10 cellular contexts compared by ENCODE assay signal in genomic region chr5:150641006-150641570, GRCh38. TPM values are rescaled to one million over a fixed set of nuclear protein-coding genes. Genes with fewer than 3 reads are reported as not detected.
DNase-seq lines count a peak whose midpoint lies in the region; FAIRE-seq and TF ChIP-seq lines count a peak whose summit lies in the region.
"Had no signal": no experiment of that assay in that cellular context is flagged by ENCODE, and none has a peak within 500 bp of the region (broad histone marks: within the 10 kb centered on the region; RNA-seq: fewer than 3 reads in every experiment).

No MANE protein-coding gene starts in this region.

- WGBS in H1 (ENCODE audit: extremely low coverage in 1 of 2, insufficient coverage in 1 of 2, insufficient read length in 1 of 2, insufficient replicate concordance in 2 of 2, low coverage in 1 of 2, low lambda C conversion rate in 2 of 2, missing lambda C conversion rate in 1 of 2), 2 experiments: 88% methylated on average over 9 of the region's 9 CpGs; no CpG with 5 or more reads in 1 of the 2 experiments
- 30 to 39% methylated on average over 9 of the region's 9 CpGs for WGBS in tibial nerve, 2 donors

- POLR2A ChIA-PET in H1 (lab: Charles Lee; ENCODE audit: partially characterized antibody): interaction anchor here (1.4 to 1.5 kb wide), 2 partner anchors 32 to 191 kb away, joined by 3 to 4 read pairs; no protein-coding TSS in a partner anchor

- H3K4me1 ChIP-seq in H1 (replicated peaks in 1 of 4; ENCODE audit: control insufficient read depth in 3 of 4, insufficient read depth in 4 of 4, low read length in 3 of 4) (peaks cover 0 to 26% (median 15%) of the 10 kb centered on the region in 4 experiments; a peak in 6 of 7 replicates), tibial nerve (peaks cover 0 to 100% (median 90%) of the 10 kb centered on the region in 4 donors)

- no peak for TF ChIP-seq RAD21 in H1 (IDR thresholded peaks at IDR 0.05 in 1 of 2, conservative IDR thresholded peaks at IDR 0.05 in 1 of 2; ENCODE audit: low read depth in 2 of 2, low read length in 2 of 2)

- TF ChIP-seq CTCF in H1 (IDR thresholded peaks at IDR 0.05; ENCODE audit: control extremely low read depth in 1 of 3, insufficient read depth in 1 of 3, low read depth in 1 of 3, low read length in 3 of 3) (no peak), tibial nerve (IDR thresholded peaks at IDR 0.05) (no peak)

- H4K8ac ChIP-seq in H1 (ENCODE audit: extremely low read depth, insufficient read depth, low read length): no peak overlapping the region

- H2BK20ac ChIP-seq in H1 (ENCODE audit: low read length): no peak overlapping the region

- H3K4me3 ChIP-seq in H1 (ENCODE audit: extremely low read depth in 1 of 4, insufficient read depth in 2 of 4, low read depth in 3 of 4, low read length in 4 of 4): no peak overlapping the region
- peak overlapping the region; percentile 0 to 52 (median 32) for H3K4me3 ChIP-seq in tibial nerve

- TF ChIP-seq EP300 in H1 (IDR thresholded peaks at IDR 0.05; ENCODE audit: borderline replicate concordance in 1 of 2, low read depth in 2 of 2, low read length in 2 of 2): no peak
- peak in 1 of 2 donors; percentile 15 for TF ChIP-seq EP300 in tibial nerve (IDR thresholded peaks at IDR 0.05)

- 0 out of 2 replicates have a peak overlapping the region, but pooled peaks have one; percentile 72 for H2BK15ac ChIP-seq in H1 (ENCODE audit: low read length)

- H4K20me1 ChIP-seq in H1 (replicated peaks in 1 of 2; ENCODE audit: control insufficient read depth in 1 of 2, insufficient read depth in 2 of 2, low read length in 2 of 2): no peaks in the 10 kb centered on the region

- no peak overlapping the region for H2BK5ac ChIP-seq in H1 (ENCODE audit: low read depth, low read length)

- H3K14ac ChIP-seq in H1 (ENCODE audit: insufficient read length): no peak overlapping the region

- FAIRE-seq in H1 (lab: Jason Lieb, UNC): no peak

- DNase-seq in M059J (ENCODE audit: low read depth): peak; percentile 95
- no peak for DNase-seq in H1 (ENCODE audit: low read depth in 1 of 2, low spot score in 2 of 2)
- peak; percentile 92 to 96 for DNase-seq in lung microvascular endothelial cell (ENCODE audit: low read depth in 2 of 2)
- DNase-seq in tibial nerve (ENCODE audit: low spot score in 2 of 2): peak in 1 of 2 donors; percentile 58
- no peak for DNase-seq in T-helper 9 cell
- DNase-seq in activated CD4-positive, alpha-beta T cell treated with anti-CD3 and anti-CD28 coated beads for 4 hours: no peak
- no peak for DNase-seq in erythroblast (lab: John Stamatoyannopoulos, UW)
- DNase-seq in NCI-H69 (lab: John Stamatoyannopoulos, UW): no peak
- DNase-seq: activated gamma-delta T cell had no signal

- CTCF ChIA-PET in H1 (lab: Charles Lee; ENCODE audit: partially characterized antibody): interaction anchor here (0.7 to 18.4 kb wide), 8 partner anchors 15 to 182 kb away, joined by 3 to 247 read pairs (median 8); partner anchors contain the start of gene MYOZ3

- H3K27me3 ChIP-seq in H1 (replicated peaks in 1 of 4; ENCODE audit: control insufficient read depth in 3 of 4, extremely low read depth in 1 of 4, insufficient read depth in 3 of 4, low read length in 3 of 4) (no peaks in the 10 kb centered on the region), tibial nerve (no peaks in the 10 kb centered on the region)

- H4K91ac ChIP-seq in H1 (replicated peaks; ENCODE audit: insufficient read length, low read length): no peak overlapping the region

- no peak overlapping the region for H3K4me2 ChIP-seq in H1 (ENCODE audit: insufficient read depth in 1 of 2, low read depth in 2 of 2, low read length in 2 of 2)

- H2AK5ac ChIP-seq in H1 (ENCODE audit: low read depth, low read length): no peak overlapping the region

- H3K4ac ChIP-seq in H1 (replicated peaks; ENCODE audit: insufficient read length, low read depth, low read length): no peak overlapping the region

- H2BK120ac ChIP-seq in H1 (replicated peaks; ENCODE audit: low read depth, low read length): no peak overlapping the region

- H3K36me3 ChIP-seq in H1 (ENCODE audit: control insufficient read depth in 2 of 4, insufficient read depth in 4 of 4, low read length in 3 of 4): no peaks in the 10 kb centered on the region
- H3K36me3 ChIP-seq in tibial nerve: no peaks in the 10 kb centered on the region

- no peak overlapping the region for H3K27ac ChIP-seq in H1 (ENCODE audit: low read depth, low read length)
- peak overlapping the region; percentile 88 to 97 (median 92) for H3K27ac ChIP-seq in tibial nerve

- H2AFZ ChIP-seq in H1 (ENCODE audit: low read length): no peak overlapping the region

- no peak overlapping the region for H3K18ac ChIP-seq in H1 (ENCODE audit: extremely low read depth, low read length)

- H2BK12ac ChIP-seq in H1 (ENCODE audit: low read depth, low read length): no peak overlapping the region

- TF ChIP-seq POLR2A in H1 (IDR thresholded peaks at IDR 0.05; ENCODE audit: control extremely low read depth in 1 of 2, low read depth in 2 of 2, low read length in 2 of 2) (no peak), tibial nerve (IDR thresholded peaks at IDR 0.05) (peak in 1 of 2 donors; percentile 35), erythroblast (IDR thresholded peaks at IDR 0.05; ENCODE audit: low read length) (no peak)

- no peaks in the 10 kb centered on the region for H3K23me2 ChIP-seq in H1 (ENCODE audit: low read depth, low read length)

- H3K9me3 ChIP-seq in H1 (ENCODE audit: insufficient read depth in 2 of 2, low read depth in 1 of 2, low read length in 1 of 2) (no peaks in the 10 kb centered on the region), tibial nerve (no peaks in the 10 kb centered on the region)

- H4K5ac ChIP-seq in H1 (ENCODE audit: insufficient read length, low read depth, low read length): no peak overlapping the region

- H3K23ac ChIP-seq in H1 (ENCODE audit: insufficient read length): no peak overlapping the region

- H3K9ac ChIP-seq in H1 (replicated peaks in 1 of 4; ENCODE audit: extremely low read depth in 1 of 4, low read depth in 3 of 4, low read length in 3 of 4): no peak overlapping the region

- no peak overlapping the region for H3K56ac ChIP-seq in H1 (replicated peaks; ENCODE audit: insufficient read length, low read depth, low read length)

- H3K79me2 ChIP-seq in H1 (ENCODE audit: control insufficient read depth in 1 of 2, insufficient read depth in 2 of 2, low read length in 2 of 2): no peaks in the 10 kb centered on the region

- no peaks in the 10 kb centered on the region for H3K79me1 ChIP-seq in H1 (ENCODE audit: low read depth, low read length)

TF ChIP-seq in H1, 55 proteins besides CTCF, POLR2A, EP300 and RAD21 (continues in another document):
- TF ChIP-seq CBX5 (IDR thresholded peaks at IDR 0.05; ENCODE audit: low read depth, low read length) (no peak), MAFK (IDR thresholded peaks at IDR 0.05; ENCODE audit: low read depth, low read length) (no peak), ASH2L (IDR thresholded peaks at IDR 0.05; ENCODE audit: low read length) (no peak), CHD1 (IDR thresholded peaks at IDR 0.05; ENCODE audit: low read depth, low read length) (no peak), EZH2 (IDR thresholded peaks at IDR 0.05; ENCODE audit: low read depth, low read length, severe bottlenecking) (no peak), KDM4A (IDR thresholded peaks at IDR 0.05; ENCODE audit: low read depth, low read length, severe bottlenecking) (no peak), KDM5A (IDR thresholded peaks at IDR 0.05; ENCODE audit: low read length) (no peak), CHD2 (IDR thresholded peaks at IDR 0.05; ENCODE audit: low read length) (no peak), HDAC2 (IDR thresholded peaks at IDR 0.05; ENCODE audit: borderline replicate concordance in 1 of 2, low read depth in 2 of 2, low read length in 2 of 2) (no peak)

RNA-seq across cellular contexts. Expression of gene SYNPO, which starts 0.6 kb away (rescaled TPM):
- 3.1 and 5.6 TPM in 2 replicates for total RNA-seq in M059J (2014; rRNA removed; shearing (Covaris generic))
- 1.9 and 2.3 TPM in 2 replicates for total RNA-seq in H1 (2021; fragmentation: NEBNext Ultra II Directional; extraction: Animal tissue kit (Norgen Biotek cat#: 25700))
- polyA plus RNA-seq in H1 (2011; rRNA removed): 2.2 and 2.3 TPM in 2 replicates
- 1.7 TPM for polyA plus RNA-seq in H1 (2011; cell fraction: cytosol; rRNA removed)
- polyA plus RNA-seq in H1 (2011; cell fraction: nucleus; rRNA removed): 3.0 TPM
- 0.95 to 1.6 TPM (median 1.3 TPM) in 4 replicates for polyA plus RNA-seq in H1 (2012, experiment 1 of 2)
- polyA plus RNA-seq in H1 (2012, experiment 2 of 2): 1.3 TPM
- polyA plus RNA-seq in H1 (2013, experiment 1 of 2): 1.9 TPM
- polyA plus RNA-seq in H1 (2013, experiment 2 of 2): 1.7 TPM
- 1.8 and 5.5 TPM in 2 replicates for polyA minus RNA-seq in H1 (2011; rRNA and poly(A)+ RNA removed)
- polyA minus RNA-seq in H1 (2011; cell fraction: cytosol; rRNA and poly(A)+ RNA removed): 1.2 TPM
- polyA minus RNA-seq in H1 (2011; cell fraction: nucleus; rRNA and poly(A)+ RNA removed): 3.1 TPM
- total RNA-seq in lung microvascular endothelial cell (7.4 and 10.7 TPM in 2 replicates), tibial nerve (10 to 100 TPM; 58.4 to 71.5 (median 63.5) TPM)

RNA-seq across cellular contexts. Expression of gene MYOZ3, which starts 20.0 kb away (rescaled TPM):
- 0.25 and 0.34 TPM in 2 replicates for total RNA-seq in M059J (2014; rRNA removed; shearing (Covaris generic))
- 19.1 and 19.4 TPM in 2 replicates for total RNA-seq in H1 (2021; fragmentation: NEBNext Ultra II Directional; extraction: Animal tissue kit (Norgen Biotek cat#: 25700))
- polyA plus RNA-seq in H1 (2011; rRNA removed): 9.6 and 12.4 TPM in 2 replicates
- 10.0 TPM for polyA plus RNA-seq in H1 (2011; cell fraction: cytosol; rRNA removed)
- polyA plus RNA-seq in H1 (2011; cell fraction: nucleus; rRNA removed): 15.5 TPM
- 26.8 to 40.0 TPM (median 29.3 TPM) in 4 replicates for polyA plus RNA-seq in H1 (2012, experiment 1 of 2)
- 13.4 TPM for polyA plus RNA-seq in H1 (2012, experiment 2 of 2)
- polyA plus RNA-seq in H1 (2013, experiment 1 of 2): 17.4 TPM
- polyA plus RNA-seq in H1 (2013, experiment 2 of 2): 12.8 TPM
- 7.4 and 9.0 TPM in 2 replicates for polyA minus RNA-seq in H1 (2011; rRNA and poly(A)+ RNA removed)
- polyA minus RNA-seq in H1 (2011; cell fraction: cytosol; rRNA and poly(A)+ RNA removed): 21.7 TPM
- polyA minus RNA-seq in H1 (2011; cell fraction: nucleus; rRNA and poly(A)+ RNA removed): 28.7 TPM
- 0.22 and 0.40 TPM in 2 replicates for total RNA-seq in lung microvascular endothelial cell
- 1 to 10 TPM in 3 of 4 donors, under 1 TPM in 1; 0.30 to 9.0 (median 4.6) TPM for total RNA-seq in tibial nerve
- total RNA-seq: RPMI7951 had no signal

RNA-seq across cellular contexts. Expression of gene RBM22, which starts 59.8 kb away (rescaled TPM):
- 38.8 and 39.3 TPM in 2 replicates for total RNA-seq in M059J (2014; rRNA removed; shearing (Covaris generic))
- total RNA-seq in H1 (2021; fragmentation: NEBNext Ultra II Directional; extraction: Animal tissue kit (Norgen Biotek cat#: 25700)): 33.9 and 34.0 TPM in 2 replicates
- 20.8 TPM in 2 replicates for polyA plus RNA-seq in H1 (2011; rRNA removed)
- polyA plus RNA-seq in H1 (2011; cell fraction: cytosol; rRNA removed): 23.6 TPM
- 18.2 TPM for polyA plus RNA-seq in H1 (2011; cell fraction: nucleus; rRNA removed)
- 25.7 to 30.8 TPM (median 28.0 TPM) in 4 replicates for polyA plus RNA-seq in H1 (2012, experiment 1 of 2)
- polyA plus RNA-seq in H1 (2012, experiment 2 of 2): 12.1 TPM
- 28.6 TPM for polyA plus RNA-seq in H1 (2013, experiment 1 of 2)
- 28.3 TPM for polyA plus RNA-seq in H1 (2013, experiment 2 of 2)
- polyA minus RNA-seq in H1 (2011; rRNA and poly(A)+ RNA removed): 22.6 and 31.1 TPM in 2 replicates
- 20.6 TPM for polyA minus RNA-seq in H1 (2011; cell fraction: cytosol; rRNA and poly(A)+ RNA removed)
- polyA minus RNA-seq in H1 (2011; cell fraction: nucleus; rRNA and poly(A)+ RNA removed): 33.2 TPM
- total RNA-seq in lung microvascular endothelial cell: 13.1 and 17.1 TPM in 2 replicates
- total RNA-seq in tibial nerve: 10 to 100 TPM; 24.7 to 41.6 (median 33.2) TPM

Comparison
In these comparisons a context has a peak if more than half of its experiments do, and no peak if none do; other contexts are left out.
1. DNase-seq: peak in M059J (single experiment) and lung microvascular endothelial cell (2 of 2); none in H1 (0 of 2), T-helper 9 cell (single experiment), activated CD4-positive, alpha-beta T cell treated with anti-CD3 and anti-CD28 coated beads for 4 hours (0 of 2), erythroblast (0 of 2) and NCI-H69 (single experiment).
2. H3K4me3 ChIP-seq: peak in tibial nerve (4 of 4); none in H1 (0 of 4).